ENCODE assay signal across 32 cellular contexts in genomic region chr17:56489980-56490379, GRCh38.
"Had no signal": no experiment of that assay in that cellular context is flagged by ENCODE, and none has a peak within 500 bp of the region (broad histone marks: within the 10 kb centered on the region; RNA-seq: fewer than 3 reads in every experiment).

No MANE protein-coding gene starts in this region.

- ATAC-seq: activated CD4-positive, alpha-beta T cell treated with anti-CD3 and anti-CD28 coated beads for 36 hours; activated CD4-positive, CD25-positive, alpha-beta regulatory T cell treated with anti-CD3 and anti-CD28 coated beads, Interleukin-2, amount 50 U/mL, for 24 hours; activated CD8-positive, alpha-beta T cell treated with anti-CD3 and anti-CD28 coated beads, Interleukin-2, amount 10 ng/mL, durations not matched to agents 7 days and 5 days; activated naive CD4-positive, alpha-beta T cell treated with anti-CD3 and anti-CD28 coated beads, Interleukin-2, amount 50 U/mL, for 72 hours; activated naive CD8-positive, alpha-beta T cell treated with anti-CD3 and anti-CD28 coated beads, Interleukin-2, amount 50 U/mL, for 24 hours; activated T-cell treated with anti-CD3 and anti-CD28 coated beads, Interleukin-2, amount 50 U/mL, for 4 hours; PC-3; WTC11 had no signal

- H3K36me3 Mint-ChIP-seq: activated naive CD4-positive, alpha-beta T cell treated with anti-CD3 and anti-CD28 coated beads, Interleukin-2, amount 50 U/mL, for 72 hours; brain; WTC11 had no signal

- H3K9me3 ChIP-seq: Peyer's patch, SJSA1, SK-N-SH had no signal

- H3K4me3 ChIP-seq: Peyer's patch, SJSA1 had no signal

- FAIRE-seq: bronchial epithelial cell, TTC549 had no signal

- H3K27me3 Mint-ChIP-seq: brain had no signal

- H3K4me1 Mint-ChIP-seq: activated CD4-positive, alpha-beta T cell treated with anti-CD3 and anti-CD28 coated beads for 36 hours; activated CD4-positive, alpha-beta T cell treated with anti-CD3 and anti-CD28 coated beads, Interleukin-2, amount 10 ng/mL, durations not matched to agents 7 days and 5 days; activated naive CD8-positive, alpha-beta T cell treated with anti-CD3 and anti-CD28 coated beads, Interleukin-2, amount 50 U/mL, for 24 hours; brain; WTC11 had no signal

- H3K36me3 ChIP-seq: Peyer's patch, SJSA1 had no signal

- DNase-seq: activated CD4-positive, alpha-beta T cell treated with anti-CD3 and anti-CD28 coated beads for 36 hours; activated CD4-positive, alpha-beta T cell treated with anti-CD3 and anti-CD28 coated beads, Interleukin-2, amount 10 ng/mL, durations not matched to agents 7 days and 5 days; activated CD4-positive, alpha-beta T cell treated with anti-CD3 and anti-CD28 coated beads, Interleukin-2, amount 50 U/mL, for 48 hours; activated CD8-positive, alpha-beta T cell treated with anti-CD3 and anti-CD28 coated beads, Interleukin-2, amount 10 ng/mL, durations not matched to agents 7 days and 5 days; activated gamma-delta T cell treated with Interleukin-2 at 50 U/mL for 16 hours; activated naive CD4-positive, alpha-beta T cell treated with anti-CD3 and anti-CD28 coated beads for 36 hours; activated naive CD8-positive, alpha-beta T cell treated with anti-CD3 and anti-CD28 coated beads, Interleukin-2, amount 50 U/mL, for 24 hours; activated T-cell treated with anti-CD3 and anti-CD28 coated beads, Interleukin-2, amount 50 U/mL, for 4 hours; anterior cingulate cortex; caudate nucleus; cerebellar nuclear complex; NCI-H146; NCI-H187; NCI-H2081 treated with DMSO at 0.1 percent for 48 hours; NCI-H2171; NCI-H69; NK-92 treated with Interleukin-12 subunit alpha and Interleukin-12 subunit beta, amount 100 ng/mL, for 24 hours; PC-3; Peyer's patch; RPMI8226; SHP77 treated with DMSO at 0.1 percent for 48 hours; SK-N-SH had no signal

- H3K4me3 Mint-ChIP-seq: activated CD4-positive, alpha-beta T cell treated with anti-CD3 and anti-CD28 coated beads for 36 hours; activated CD4-positive, alpha-beta T cell treated with anti-CD3 and anti-CD28 coated beads, Interleukin-2, amount 10 ng/mL, durations not matched to agents 7 days and 5 days; activated CD8-positive, alpha-beta T cell treated with anti-CD3 and anti-CD28 coated beads, Interleukin-2, amount 10 ng/mL, durations not matched to agents 7 days and 5 days; activated naive CD4-positive, alpha-beta T cell treated with anti-CD3 and anti-CD28 coated beads for 36 hours; activated naive CD8-positive, alpha-beta T cell treated with anti-CD3 and anti-CD28 coated beads, Interleukin-2, amount 50 U/mL, for 24 hours; activated T-cell treated with anti-CD3 and anti-CD28 coated beads, Interleukin-2, amount 50 U/mL, for 4 hours; activated T-helper 1 cell treated with anti-CD3 and anti-CD28 coated beads, Interleukin-12 subunit alpha, Interleukin-12 subunit beta, Interleukin-2, Interleukin-4 antibody, amounts not matched to agents 30 ng/mL and 10 ng/mL and 1 ng/mL, durations not matched to agents 14 hours and 24 hours and 36 hours; brain; T-helper 1 cell treated with Interleukin-12 subunit alpha and Interleukin-12 subunit beta and Interleukin-4 antibody, amounts not matched to agents 30 μg/mL and 1 μg/mL, for 36 hours; T-helper 2 cell treated with Interferon-gamma antibody and Interleukin-4, amounts not matched to agents 5 μg/mL and 100 μg/mL, for 36 hours; WTC11 had no signal

- H3K27ac ChIP-seq: Peyer's patch, SJSA1 had no signal

- H3K9me3 Mint-ChIP-seq: activated CD4-positive, alpha-beta T cell treated with anti-CD3 and anti-CD28 coated beads, Interleukin-2, amount 10 ng/mL, durations not matched to agents 7 days and 5 days; activated naive CD4-positive, alpha-beta T cell treated with anti-CD3 and anti-CD28 coated beads for 36 hours; activated naive CD4-positive, alpha-beta T cell treated with anti-CD3 and anti-CD28 coated beads, Interleukin-2, amount 50 U/mL, for 72 hours; activated naive CD8-positive, alpha-beta T cell treated with anti-CD3 and anti-CD28 coated beads, Interleukin-2, amount 50 U/mL, for 24 hours; activated T-cell treated with anti-CD3 and anti-CD28 coated beads, Interleukin-2, amount 50 U/mL, for 4 hours; activated T-helper 1 cell treated with anti-CD3 and anti-CD28 coated beads, Interleukin-12 subunit alpha, Interleukin-12 subunit beta, Interleukin-2, Interleukin-4 antibody, amounts not matched to agents 30 ng/mL and 10 ng/mL and 1 ng/mL, durations not matched to agents 14 hours and 24 hours and 36 hours; brain; T-helper 1 cell treated with Interleukin-12 subunit alpha and Interleukin-12 subunit beta and Interleukin-4 antibody, amounts not matched to agents 30 μg/mL and 1 μg/mL, for 36 hours; T-helper 2 cell treated with Interferon-gamma antibody and Interleukin-4, amounts not matched to agents 5 μg/mL and 100 μg/mL, for 36 hours; WTC11 had no signal

- H3K27me3 ChIP-seq: Peyer's patch, SJSA1 had no signal

- H3K4me1 ChIP-seq: Peyer's patch had no signal

- H3K27ac Mint-ChIP-seq: activated CD4-positive, alpha-beta T cell treated with anti-CD3 and anti-CD28 coated beads for 36 hours; activated CD4-positive, alpha-beta T cell treated with anti-CD3 and anti-CD28 coated beads, Interleukin-2, amount 10 ng/mL, durations not matched to agents 7 days and 5 days; activated CD8-positive, alpha-beta T cell treated with anti-CD3 and anti-CD28 coated beads, Interleukin-2, amount 10 ng/mL, durations not matched to agents 7 days and 5 days; activated naive CD4-positive, alpha-beta T cell treated with anti-CD3 and anti-CD28 coated beads for 36 hours; activated naive CD4-positive, alpha-beta T cell treated with anti-CD3 and anti-CD28 coated beads, Interleukin-2, amount 50 U/mL, for 72 hours; activated naive CD8-positive, alpha-beta T cell treated with anti-CD3 and anti-CD28 coated beads, Interleukin-2, amount 50 U/mL, for 24 hours; activated T-helper 1 cell treated with anti-CD3 and anti-CD28 coated beads, Interleukin-12 subunit alpha, Interleukin-12 subunit beta, Interleukin-2, Interleukin-4 antibody, amounts not matched to agents 30 ng/mL and 10 ng/mL and 1 ng/mL, durations not matched to agents 14 hours and 24 hours and 36 hours; brain; T-helper 1 cell treated with Interleukin-12 subunit alpha and Interleukin-12 subunit beta and Interleukin-4 antibody, amounts not matched to agents 30 μg/mL and 1 μg/mL, for 36 hours; T-helper 2 cell treated with Interferon-gamma antibody and Interleukin-4, amounts not matched to agents 5 μg/mL and 100 μg/mL, for 36 hours; WTC11 had no signal
